ENCODE assay signal across 18 cellular contexts in the genomic region with DNA sequence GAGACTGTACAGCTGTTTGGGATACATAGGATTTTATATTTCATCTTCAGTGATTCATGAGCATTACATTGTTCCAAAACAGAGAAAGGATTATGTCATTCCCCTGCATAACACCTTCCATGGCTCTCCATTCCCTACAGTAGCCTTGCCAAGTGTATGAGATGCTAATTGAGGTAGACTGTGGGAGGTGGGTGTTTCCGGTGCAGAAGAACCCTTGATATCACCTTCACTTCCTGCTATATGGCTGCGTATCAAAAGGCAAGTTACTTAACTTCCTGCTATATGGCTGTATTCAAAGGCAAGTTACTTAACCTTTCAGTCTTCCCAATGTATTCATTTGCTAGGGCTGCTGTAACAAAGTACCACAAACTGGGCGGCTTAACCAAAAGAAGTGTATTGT. TPM values are rescaled to one million over a fixed set of nuclear protein-coding genes. Genes with fewer than 3 reads are reported as not detected.
DNase-seq lines count a peak whose midpoint lies in the region; ATAC-seq and TF ChIP-seq lines count a peak whose summit lies in the region.
"Had no signal": no experiment of that assay in that cellular context is flagged by ENCODE, and none has a peak within 500 bp of the region (broad histone marks: within the 10 kb centered on the region; RNA-seq: fewer than 3 reads in every experiment).

No MANE protein-coding gene starts in this region.

- peak; percentile 42; the same call in 2 of the 3 replicates for ATAC-seq in DND-41 (ENCODE audit: insufficient read depth, low read depth)
- peak; percentile 85 for ATAC-seq in activated CD8-positive, alpha-beta T cell treated with anti-CD3 and anti-CD28 coated beads for 36 hours
- peak in 1 of 2 donors; percentile 35 for ATAC-seq in lower lobe of right lung
- ATAC-seq: WTC11 had no signal

- H3K27me3 Mint-ChIP-seq in CD14-positive monocyte (ENCODE audit: low read depth in 3 of 3) = peaks cover 0 to 4% (median 0%) of the 10 kb centered on the region in 3 donors
- H3K27me3 Mint-ChIP-seq in activated CD8-positive, alpha-beta T cell treated with anti-CD3 and anti-CD28 coated beads for 36 hours = no peaks in the 10 kb centered on the region
- H3K27me3 Mint-ChIP-seq in glutamatergic neuron (ENCODE audit: unreplicated experiment) = no peaks in the 10 kb centered on the region
- H3K27me3 Mint-ChIP-seq: B cell had no signal

- no peak for TF ChIP-seq CTCF in CD14-positive monocyte (IDR thresholded peaks at IDR 0.05)
- no peak for TF ChIP-seq CTCF in DND-41 (IDR thresholded peaks at IDR 0.05; ENCODE audit: borderline replicate concordance, extremely low read depth, low read length, poor library complexity, severe bottlenecking)
- TF ChIP-seq CTCF in activated CD8-positive, alpha-beta T cell treated with anti-CD3 and anti-CD28 coated beads for 36 hours (IDR thresholded peaks at IDR 0.05) = no peak
- no peak for TF ChIP-seq CTCF in lower lobe of right lung (IDR thresholded peaks at IDR 0.05)
- TF ChIP-seq CTCF in glutamatergic neuron (IDR thresholded peaks at IDR 0.05; ENCODE audit: partially characterized antibody, unreplicated experiment) = no peak

- no peak for DNase-seq in CD14-positive monocyte (ENCODE audit: low spot score)
- DNase-seq in DND-41 = no peak
- peak; percentile 40 for DNase-seq in activated CD8-positive, alpha-beta T cell treated with anti-CD3 and anti-CD28 coated beads for 36 hours
- DNase-seq in lower lobe of right lung = no peak
- no peak for DNase-seq in C1 segment of cervical spinal cord (lab: John Stamatoyannopoulos, UW)
- no peak for DNase-seq in HEK293T (ENCODE audit: extremely low spot score)
- no peak for DNase-seq in glutamatergic neuron
- DNase-seq in DMS153 (lab: John Stamatoyannopoulos, UW) = no peak
- DNase-seq: amygdala; DMS79 treated with DMSO at 0.1 percent for 48 hours; NCI-H187 treated with DMSO at 0.1 percent for 48 hours; NCI-H526; stimulated activated CD4-positive, alpha-beta T cell treated with anti-CD3 and anti-CD28 coated beads, Interleukin-1b, Interleukin-23, amount 100 ng/mL, for 48 hours; thyroid gland had no signal

- intact Hi-C loops in CD14-positive monocyte (cut with micrococcal nuclease) = loop anchor here in 1 of 2 donors (10.0 kb wide), 1 partner anchor 265 kb away; no protein-coding TSS in a partner anchor
- intact Hi-C loops in activated CD8-positive, alpha-beta T cell treated with anti-CD3 and anti-CD28 coated beads for 36 hours (cut with micrococcal nuclease) = no loop called here
- intact Hi-C loops in lower lobe of right lung (cut with DNase I) = no loop called here

- H3K4me3 Mint-ChIP-seq in CD14-positive monocyte = peak overlapping the region; percentile 16 to 57
- no peak overlapping the region for H3K4me3 Mint-ChIP-seq in activated CD8-positive, alpha-beta T cell treated with anti-CD3 and anti-CD28 coated beads for 36 hours
- no peak overlapping the region for H3K4me3 Mint-ChIP-seq in glutamatergic neuron (ENCODE audit: unreplicated experiment)
- H3K4me3 Mint-ChIP-seq: B cell, WTC11 had no signal

- no peaks in the 10 kb centered on the region for H3K27me3 ChIP-seq in DND-41 (ENCODE audit: insufficient read depth, low read length, poor library complexity)
- H3K27me3 ChIP-seq in lower lobe of right lung (ENCODE audit: low read depth) = no peaks in the 10 kb centered on the region
- H3K27me3 ChIP-seq: right atrium auricular region, thyroid gland had no signal

- H3K36me3 Mint-ChIP-seq in CD14-positive monocyte (peaks cover 3 to 9% of the 10 kb centered on the region in 2 donors), glutamatergic neuron (ENCODE audit: unreplicated experiment) (no peaks in the 10 kb centered on the region)
- peaks cover 3% of the 10 kb centered on the region for H3K36me3 Mint-ChIP-seq in activated CD8-positive, alpha-beta T cell treated with anti-CD3 and anti-CD28 coated beads for 36 hours (ENCODE audit: low read depth)
- H3K36me3 Mint-ChIP-seq: WTC11 had no signal

- no peak overlapping the region for H3K4me2 ChIP-seq in DND-41 (ENCODE audit: insufficient read depth, low read length)

- POLR2A ChIA-PET in activated CD8-positive, alpha-beta T cell treated with anti-CD3 and anti-CD28 coated beads for 36 hours (lab: Charles Lee) = no interaction called here
- POLR2A ChIA-PET in HEK293T (lab: Yijun Ruan, JAX) = no interaction called here

- H3K9me3 Mint-ChIP-seq in CD14-positive monocyte (no peaks in the 10 kb centered on the region), glutamatergic neuron (ENCODE audit: unreplicated experiment) (no peaks in the 10 kb centered on the region)
- peaks cover 4% of the 10 kb centered on the region for H3K9me3 Mint-ChIP-seq in activated CD8-positive, alpha-beta T cell treated with anti-CD3 and anti-CD28 coated beads for 36 hours
- H3K9me3 Mint-ChIP-seq: WTC11 had no signal

- H3K36me3 ChIP-seq in DND-41 (ENCODE audit: insufficient read depth, low read length) = no peaks in the 10 kb centered on the region
- H3K36me3 ChIP-seq in lower lobe of right lung = no peaks in the 10 kb centered on the region
- H3K36me3 ChIP-seq: right atrium auricular region, thyroid gland had no signal

- no peak overlapping the region for H3K9ac ChIP-seq in DND-41 (ENCODE audit: low read depth, low read length)

- CTCF ChIA-PET in activated CD8-positive, alpha-beta T cell treated with anti-CD3 and anti-CD28 coated beads for 36 hours (lab: Charles Lee) = interaction anchor here (1.3 to 1.5 kb wide), 2 partner anchors 9 to 72 kb away, joined by 3 read pairs; no protein-coding TSS in a partner anchor
- CTCF ChIA-PET in HEK293T (lab: Yijun Ruan, JAX) = no interaction called here

- H3K27ac ChIP-seq in DND-41 (ENCODE audit: low read length) = no peak overlapping the region
- peak overlapping the region; percentile 46 for H3K27ac ChIP-seq in lower lobe of right lung
- H3K27ac ChIP-seq: epithelial cell of prostate, right atrium auricular region, thyroid gland had no signal

- H3K4me1 ChIP-seq in DND-41 (ENCODE audit: insufficient read depth, low read length) (peaks cover 11% of the 10 kb centered on the region), lower lobe of right lung (peaks cover 42% of the 10 kb centered on the region)
- H3K4me1 ChIP-seq: thyroid gland had no signal

- peaks cover 6% of the 10 kb centered on the region for H3K79me2 ChIP-seq in DND-41 (ENCODE audit: insufficient read depth, low read length)

- H3K9me3 ChIP-seq in DND-41 (ENCODE audit: insufficient read depth, low read length, severe bottlenecking) = no peaks in the 10 kb centered on the region
- no peaks in the 10 kb centered on the region for H3K9me3 ChIP-seq in lower lobe of right lung
- H3K9me3 ChIP-seq: right atrium auricular region, thyroid gland had no signal

- no peak overlapping the region for H3K4me3 ChIP-seq in DND-41 (ENCODE audit: low read depth in 1 of 2, low read length in 2 of 2)
- no peak overlapping the region for H3K4me3 ChIP-seq in lower lobe of right lung
- H3K4me3 ChIP-seq: right atrium auricular region, thyroid gland had no signal

- no peaks in the 10 kb centered on the region; the same call in 1 of the 2 replicates for H4K20me1 ChIP-seq in DND-41 (ENCODE audit: insufficient read depth, low read length)

- peak overlapping the region; percentile 87 to 95 (median 93) for H3K27ac Mint-ChIP-seq in CD14-positive monocyte
- peak overlapping the region; percentile 25 for H3K27ac Mint-ChIP-seq in activated CD8-positive, alpha-beta T cell treated with anti-CD3 and anti-CD28 coated beads for 36 hours
- no peak overlapping the region for H3K27ac Mint-ChIP-seq in glutamatergic neuron (ENCODE audit: unreplicated experiment)
- H3K27ac Mint-ChIP-seq: B cell, WTC11 had no signal

- H2AFZ ChIP-seq in DND-41 (ENCODE audit: low read depth, low read length) = no peak overlapping the region

- H3K4me1 Mint-ChIP-seq in CD14-positive monocyte (peaks cover 69% of the 10 kb centered on the region), glutamatergic neuron (ENCODE audit: low read depth, unreplicated experiment) (no peaks in the 10 kb centered on the region)
- H3K4me1 Mint-ChIP-seq in activated CD8-positive, alpha-beta T cell treated with anti-CD3 and anti-CD28 coated beads for 36 hours (ENCODE audit: low read depth) = peaks cover 19% of the 10 kb centered on the region

TF ChIP-seq in HEK293T, 16 proteins besides CTCF, POLR2A, EP300 and RAD21:
- no peak for TF ChIP-seq TARDBP (IDR thresholded peaks at IDR 0.05)

RNA-seq across cellular contexts. Expression of a gene that starts 11.2 kb away (rescaled TPM):
- 10 to 100 TPM; 35.8 to 38.0 TPM for polyA plus RNA-seq in CD14-positive monocyte
- total RNA-seq in activated CD8-positive, alpha-beta T cell treated with anti-CD3 and anti-CD28 coated beads for 36 hours = 1 to 10 TPM; 6.0 to 7.0 TPM
- total RNA-seq in lower lobe of right lung = 23.7 TPM
- total RNA-seq in glutamatergic neuron (ENCODE audit: unreplicated experiment) = 6.9 TPM
- total RNA-seq: B cell had no signal

Comparison
In these comparisons a context has a peak if more than half of its experiments do, and no peak if none do; other contexts are left out.
1. H3K4me3 Mint-ChIP-seq: peak in CD14-positive monocyte (2 of 2); none in activated CD8-positive, alpha-beta T cell treated with anti-CD3 and anti-CD28 coated beads for 36 hours (single experiment) and glutamatergic neuron (single experiment).